Comparison of ENCODE assay signal across 8 cellular contexts in genomic region chr20:62120990-62121775, GRCh38. TPM values are rescaled to one million over a fixed set of nuclear protein-coding genes. Genes with fewer than 3 reads are reported as not detected.
A peak's percentile ranks its signal among the peaks of the same experiment; 100 is the strongest.
DNase-seq lines count a peak whose midpoint lies in the region; ATAC-seq and TF ChIP-seq lines count a peak whose summit lies in the region.

No MANE protein-coding gene starts in this region.

- H3K4me1 Mint-ChIP-seq in activated CD8-positive, alpha-beta memory T cell treated with anti-CD3 and anti-CD28 coated beads, Interleukin-2, amount 10 ng/mL, durations not matched to agents 7 days and 5 days, result peaks cover 37% of the 10 kb centered on the region

- no peaks in the 10 kb centered on the region for H3K9me3 Mint-ChIP-seq in activated CD8-positive, alpha-beta memory T cell treated with anti-CD3 and anti-CD28 coated beads, Interleukin-2, amount 10 ng/mL, durations not matched to agents 7 days and 5 days (ENCODE audit: low read depth)

- H3K4me1 ChIP-seq in Peyer's patch (peaks cover 3 to 21% (median 10%) of the 10 kb centered on the region in 4 donors), ectodermal cell (ENCODE audit: control insufficient read depth, insufficient read depth, low read length) (peaks cover 40% of the 10 kb centered on the region), muscle layer of colon (ENCODE audit: insufficient read depth, low read length) (peaks cover 14% of the 10 kb centered on the region)

- no peak for DNase-seq in activated CD8-positive, alpha-beta memory T cell treated with anti-CD3 and anti-CD28 coated beads, Interleukin-2, amount 10 ng/mL, durations not matched to agents 7 days and 5 days
- DNase-seq in activated CD8-positive, alpha-beta memory T cell treated with anti-CD3 and anti-CD28 coated beads, Interleukin-2, amount 50 U/mL, for 48 hours, result no peak
- DNase-seq in Peyer's patch (peak in 1 of 3 donors; percentile 73), NCI-H1417 treated with DMSO at 0.1 percent for 48 hours (lab: John Stamatoyannopoulos, UW) (no peak), NCI-H128 (lab: John Stamatoyannopoulos, UW; ENCODE audit: unreplicated experiment) (no peak)

- peak overlapping the region; percentile 42 for H3K9ac ChIP-seq in muscle layer of colon (ENCODE audit: low read length)

- peak overlapping the region; percentile 94 to 98 (median 96) for H3K27ac ChIP-seq in Peyer's patch
- peak overlapping the region; percentile 57 for H3K27ac ChIP-seq in ectodermal cell (ENCODE audit: insufficient read depth, low read depth, low read length, poor library complexity, severe bottlenecking)
- peak overlapping the region; percentile 88 for H3K27ac ChIP-seq in muscle layer of colon (ENCODE audit: low read depth, low read length)

- CTCF ChIA-PET in activated CD8-positive, alpha-beta memory T cell treated with anti-CD3 and anti-CD28 coated beads, Interleukin-2, amount 10 ng/mL, durations not matched to agents 7 days and 5 days (lab: Charles Lee), result interaction anchor here (0.6 to 3.1 kb wide), 7 partner anchors 15 to 557 kb away, joined by 3 to 20 read pairs (median 4); partner anchors contain the start of genes ADRM1, PSMA7 and SS18L1

- H3K36me3 ChIP-seq in Peyer's patch, result peaks cover 0 to 18% (median 0%) of the 10 kb centered on the region in 3 donors
- H3K36me3 ChIP-seq in ectodermal cell (ENCODE audit: control insufficient read depth, insufficient read depth, low read length), result peaks cover 11% of the 10 kb centered on the region
- H3K36me3 ChIP-seq in muscle layer of colon (ENCODE audit: insufficient read depth, low read length), result peaks cover 13% of the 10 kb centered on the region

- H3K27me3 Mint-ChIP-seq in activated CD8-positive, alpha-beta memory T cell treated with anti-CD3 and anti-CD28 coated beads, Interleukin-2, amount 10 ng/mL, durations not matched to agents 7 days and 5 days, result peaks cover 2% of the 10 kb centered on the region

- no peaks in the 10 kb centered on the region for H3K27me3 ChIP-seq in Peyer's patch
- no peaks in the 10 kb centered on the region for H3K27me3 ChIP-seq in ectodermal cell (ENCODE audit: control insufficient read depth, insufficient read depth, low read length, poor library complexity, severe bottlenecking)
- peaks cover 0 to 11% of the 10 kb centered on the region in 2 donors for H3K27me3 ChIP-seq in muscle layer of colon (ENCODE audit: control insufficient read depth in 1 of 2, insufficient read depth in 2 of 2, low read length in 2 of 2)

- H3K36me3 Mint-ChIP-seq in activated CD8-positive, alpha-beta memory T cell treated with anti-CD3 and anti-CD28 coated beads, Interleukin-2, amount 10 ng/mL, durations not matched to agents 7 days and 5 days, result peaks cover 18% of the 10 kb centered on the region

- H3K9me3 ChIP-seq in Peyer's patch (peaks cover 0 to 8% (median 0%) of the 10 kb centered on the region in 4 donors), ectodermal cell (ENCODE audit: control insufficient read depth, low read length) (no peaks in the 10 kb centered on the region), muscle layer of colon (ENCODE audit: low read length) (no peaks in the 10 kb centered on the region)

- peak; percentile 0 for ATAC-seq in activated CD8-positive, alpha-beta memory T cell treated with anti-CD3 and anti-CD28 coated beads, Interleukin-2, amount 10 ng/mL, durations not matched to agents 7 days and 5 days
- peak; percentile 6 for ATAC-seq in HG02798 (IDR thresholded peaks at IDR 0.05; ENCODE audit: poor library complexity, unreplicated experiment)

- peak overlapping the region; percentile 83 for H3K27ac Mint-ChIP-seq in activated CD8-positive, alpha-beta memory T cell treated with anti-CD3 and anti-CD28 coated beads, Interleukin-2, amount 10 ng/mL, durations not matched to agents 7 days and 5 days

- TF ChIP-seq CTCF in Peyer's patch (IDR thresholded peaks at IDR 0.05), result no peak

- peak in 1 of 2 donors; percentile 71 for TF ChIP-seq POLR2A in Peyer's patch (IDR thresholded peaks at IDR 0.05)

- peak overlapping the region; percentile 82 for H3K4me3 Mint-ChIP-seq in activated CD8-positive, alpha-beta memory T cell treated with anti-CD3 and anti-CD28 coated beads, Interleukin-2, amount 10 ng/mL, durations not matched to agents 7 days and 5 days

- 30% methylated on average over 45 of the region's 45 CpGs for WGBS in ectodermal cell, 2 experiments

- peak overlapping the region; percentile 64 to 99 (median 95) for H3K4me3 ChIP-seq in Peyer's patch
- peak overlapping the region; percentile 79 for H3K4me3 ChIP-seq in ectodermal cell (ENCODE audit: insufficient read depth, low read depth, low read length)
- H3K4me3 ChIP-seq in muscle layer of colon (ENCODE audit: low read depth in 1 of 2, low read length in 2 of 2), result peak overlapping the region; percentile 54 to 78

RNA-seq across cellular contexts. Expression of gene LSM14B, which starts 1.1 kb away (rescaled TPM):
- total RNA-seq in activated CD8-positive, alpha-beta memory T cell treated with anti-CD3 and anti-CD28 coated beads, Interleukin-2, amount 10 ng/mL, durations not matched to agents 7 days and 5 days, result 10 to 100 TPM; 34.6 to 34.8 TPM
- total RNA-seq in Peyer's patch, result 10 to 100 TPM; 27.1 to 35.5 (median 33.3) TPM
- 91.0 TPM for polyA plus RNA-seq in ectodermal cell (2013, experiment 1 of 4)
- 90.3 TPM for polyA plus RNA-seq in ectodermal cell (2013, experiment 2 of 4)
- polyA plus RNA-seq in ectodermal cell (2013, experiment 3 of 4), result 64.4 TPM
- polyA plus RNA-seq in ectodermal cell (2013, experiment 4 of 4), result 71.8 TPM

RNA-seq across cellular contexts. Expression of gene PSMA7, which starts 22.0 kb away (rescaled TPM):
- total RNA-seq in activated CD8-positive, alpha-beta memory T cell treated with anti-CD3 and anti-CD28 coated beads, Interleukin-2, amount 10 ng/mL, durations not matched to agents 7 days and 5 days, result 100 to 1,000 TPM; 287 to 359 TPM
- 100 to 1,000 TPM; 181 to 264 (median 228) TPM for total RNA-seq in Peyer's patch
- polyA plus RNA-seq in ectodermal cell (2013, experiment 1 of 4), result 254 TPM
- polyA plus RNA-seq in ectodermal cell (2013, experiment 2 of 4), result 238 TPM
- 230 TPM for polyA plus RNA-seq in ectodermal cell (2013, experiment 3 of 4)
- 251 TPM for polyA plus RNA-seq in ectodermal cell (2013, experiment 4 of 4)

RNA-seq across cellular contexts. Expression of gene SS18L1, which starts 22.4 kb away (rescaled TPM):
- total RNA-seq in activated CD8-positive, alpha-beta memory T cell treated with anti-CD3 and anti-CD28 coated beads, Interleukin-2, amount 10 ng/mL, durations not matched to agents 7 days and 5 days, result 10 to 100 TPM; 19.5 to 23.0 TPM
- total RNA-seq in Peyer's patch, result 10 to 100 TPM; 14.9 to 27.2 (median 24.5) TPM
- polyA plus RNA-seq in ectodermal cell (2013, experiment 1 of 4), result 27.4 TPM
- polyA plus RNA-seq in ectodermal cell (2013, experiment 2 of 4), result 22.5 TPM
- 22.4 TPM for polyA plus RNA-seq in ectodermal cell (2013, experiment 3 of 4)
- polyA plus RNA-seq in ectodermal cell (2013, experiment 4 of 4), result 25.3 TPM

RNA-seq across cellular contexts. Expression of gene TAF4, which starts 55.5 kb away (rescaled TPM):
- 10 to 100 TPM; 21.1 to 24.2 TPM for total RNA-seq in activated CD8-positive, alpha-beta memory T cell treated with anti-CD3 and anti-CD28 coated beads, Interleukin-2, amount 10 ng/mL, durations not matched to agents 7 days and 5 days
- total RNA-seq in Peyer's patch, result 10 to 100 TPM; 18.9 to 93.5 (median 31.0) TPM
- polyA plus RNA-seq in ectodermal cell (2013, experiment 1 of 4), result 19.1 TPM
- 20.6 TPM for polyA plus RNA-seq in ectodermal cell (2013, experiment 2 of 4)
- 20.8 TPM for polyA plus RNA-seq in ectodermal cell (2013, experiment 3 of 4)
- 19.3 TPM for polyA plus RNA-seq in ectodermal cell (2013, experiment 4 of 4)
